In genomic region chr4:26583865-26584652, GRCh38 we compare ENCODE assay signal across 1 cellular context.
TF ChIP-seq lines count a peak whose summit lies in the region.

Gene TBC1D19, plus strand, starts transcription at chr4:26584084. Its CDS starts 110 bp downstream, at chr4:26584194.

TF ChIP-seq in HepG2, 621 proteins besides CTCF, POLR2A, EP300 and RAD21 (continued from another document and continues in another):
- TF ChIP-seq HMGXB3 (CRISPR knock-in tag; IDR thresholded peaks at IDR 0.05; ENCODE audit: borderline replicate concordance) (peak; percentile 80; the same call in 1 of the 2 replicates), DRAP1 (CRISPR knock-in tag; IDR thresholded peaks at IDR 0.05) (peak; percentile 24; the same call in 1 of the 2 replicates), SATB2 (CRISPR knock-in tag; IDR thresholded peaks at IDR 0.05) (no peak), FOSL2 (CRISPR knock-in tag; IDR thresholded peaks at IDR 0.05) (peak; percentile 67), HCFC1 (IDR thresholded peaks at IDR 0.05; ENCODE audit: low read depth, low read length) (peak; percentile 71), ZZZ3 (CRISPR knock-in tag; IDR thresholded peaks at IDR 0.05; ENCODE audit: borderline replicate concordance) (peak; percentile 4; the same call in 1 of the 2 replicates), NCOR1 (IDR thresholded peaks at IDR 0.05; ENCODE audit: borderline replicate concordance, low read length) (no peak), ZNF383 (CRISPR knock-in tag; IDR thresholded peaks at IDR 0.05; ENCODE audit: borderline replicate concordance) (no peak), ZNF567 (CRISPR knock-in tag; IDR thresholded peaks at IDR 0.05; ENCODE audit: borderline replicate concordance) (no peak), GATAD2A (CRISPR knock-in tag; IDR thresholded peaks at IDR 0.05) (peak; percentile 81), ZNF503 (CRISPR knock-in tag; IDR thresholded peaks at IDR 0.05) (no peak), SMAD9 (CRISPR knock-in tag; IDR thresholded peaks at IDR 0.05) (0 out of 2 replicates have a peak, but pooled peaks have one; percentile 75), BHLHE40 (IDR thresholded peaks at IDR 0.05; ENCODE audit: low read length) (no peak), CBX1 (IDR thresholded peaks at IDR 0.05; ENCODE audit: low read depth) (peak; percentile 100), ZNF124 (CRISPR knock-in tag; IDR thresholded peaks at IDR 0.05) (no peak), ZFP90 (CRISPR knock-in tag; IDR thresholded peaks at IDR 0.05; ENCODE audit: borderline replicate concordance) (no peak), ZNF891 (CRISPR knock-in tag; IDR thresholded peaks at IDR 0.05) (peak; percentile 91), ZNF414 (CRISPR knock-in tag; IDR thresholded peaks at IDR 0.05) (0 out of 2 replicates have a peak, but pooled peaks have one; percentile 43), SP1 (IDR thresholded peaks at IDR 0.05) (no peak), SP1 (CRISPR knock-in tag; IDR thresholded peaks at IDR 0.05) (peak; percentile 86), POLR2AphosphoS5 (IDR thresholded peaks at IDR 0.05; ENCODE audit: low read depth, low read length) (0 out of 2 replicates have a peak, but pooled peaks have one; percentile 21), ZNF816 (CRISPR knock-in tag; IDR thresholded peaks at IDR 0.05; ENCODE audit: borderline replicate concordance) (peak; percentile 58; the same call in 1 of the 2 replicates), ZBTB2 (CRISPR knock-in tag; IDR thresholded peaks at IDR 0.05; ENCODE audit: low read depth) (no peak), ZNF572 (CRISPR knock-in tag; IDR thresholded peaks at IDR 0.05) (no peak), ZNF652 (CRISPR knock-in tag; IDR thresholded peaks at IDR 0.05; ENCODE audit: borderline replicate concordance, low read depth) (no peak), NFATC3 (CRISPR knock-in tag; IDR thresholded peaks at IDR 0.05) (peak; percentile 92; the same call in 1 of the 2 replicates), HNF4A (CRISPR knock-in tag; IDR thresholded peaks at IDR 0.05) (peak; percentile 52), ZNF354B (CRISPR knock-in tag; IDR thresholded peaks at IDR 0.05) (no peak), RBM39 (IDR thresholded peaks at IDR 0.05; ENCODE audit: low read depth, low read length, poor library complexity, severe bottlenecking) (peak; percentile 86), NAIF1 (CRISPR knock-in tag; IDR thresholded peaks at IDR 0.05; ENCODE audit: borderline replicate concordance) (peak; percentile 67; the same call in 1 of the 2 replicates), PAWR (CRISPR knock-in tag; IDR thresholded peaks at IDR 0.05; ENCODE audit: borderline replicate concordance) (no peak), SAFB2 (CRISPR knock-in tag; IDR thresholded peaks at IDR 0.05; ENCODE audit: borderline replicate concordance, low read depth) (no peak), PHF20 (CRISPR knock-in tag; IDR thresholded peaks at IDR 0.05) (peak; percentile 94), NPAS2 (CRISPR knock-in tag; IDR thresholded peaks at IDR 0.05; ENCODE audit: borderline replicate concordance) (no peak), ASH2L (IDR thresholded peaks at IDR 0.05; ENCODE audit: insufficient read length, low read depth, low read length) (peak; percentile 88), SYNCRIP (IDR thresholded peaks at IDR 0.05; ENCODE audit: insufficient read depth, low read depth, low read length) (no peak), ZNF3 (CRISPR knock-in tag; IDR thresholded peaks at IDR 0.05) (no peak), SRF (IDR thresholded peaks at IDR 0.05; ENCODE audit: low read depth, low read length) (peak; percentile 78), EED (CRISPR knock-in tag; IDR thresholded peaks at IDR 0.05) (peak; percentile 55; the same call in 1 of the 2 replicates), ZNF615 (CRISPR knock-in tag; IDR thresholded peaks at IDR 0.05; ENCODE audit: borderline replicate concordance) (peak; percentile 82; the same call in 1 of the 2 replicates), PLRG1 (conservative IDR thresholded peaks at IDR 0.05) (no peak), PHF21A (CRISPR knock-in tag; IDR thresholded peaks at IDR 0.05) (peak; percentile 92), RARG (CRISPR knock-in tag; IDR thresholded peaks at IDR 0.05; ENCODE audit: low read depth) (no peak), ZNF274 (CRISPR knock-in tag; IDR thresholded peaks at IDR 0.05) (peak; percentile 87), ZC3H4 (CRISPR knock-in tag; IDR thresholded peaks at IDR 0.05; ENCODE audit: borderline replicate concordance) (no peak; the same call in 1 of the 2 replicates), GTF3A (CRISPR knock-in tag; conservative IDR thresholded peaks at IDR 0.05) (0 out of 2 replicates have a peak, but pooled peaks have one; percentile 49), FOXP4 (CRISPR knock-in tag; IDR thresholded peaks at IDR 0.05) (peak; percentile 65), ZBTB10 (CRISPR knock-in tag; IDR thresholded peaks at IDR 0.05; ENCODE audit: borderline replicate concordance) (no peak), ZNF496 (CRISPR knock-in tag; IDR thresholded peaks at IDR 0.05; ENCODE audit: insufficient replicate concordance) (no peak), TIGD3 (CRISPR knock-in tag; IDR thresholded peaks at IDR 0.05; ENCODE audit: borderline replicate concordance) (no peak), KLF13 (CRISPR knock-in tag; IDR thresholded peaks at IDR 0.05) (no peak), NCOA5 (CRISPR knock-in tag; IDR thresholded peaks at IDR 0.05) (no peak), ZNF800 (CRISPR knock-in tag; IDR thresholded peaks at IDR 0.05) (0 out of 2 replicates have a peak, but pooled peaks have one; percentile 42)
